ENCODE assay signal across 17 cellular contexts in genomic region chr5:168171901-168172717, GRCh38.
"Had no signal": no experiment of that assay in that cellular context is flagged by ENCODE, and none has a peak within 500 bp of the region (broad histone marks: within the 10 kb centered on the region; RNA-seq: fewer than 3 reads in every experiment).

No MANE protein-coding gene starts in this region.

- DNase-seq: activated CD4-positive, alpha-beta memory T cell treated with anti-CD3 and anti-CD28 coated beads, Interleukin-2, amount 10 ng/mL, durations not matched to agents 7 days and 5 days; activated CD4-positive, alpha-beta T cell treated with anti-CD3 and anti-CD28 coated beads for 36 hours; activated effector memory CD4-positive, alpha-beta T cell treated with anti-CD3 and anti-CD28 coated beads, Interleukin-2, amount 50 U/mL, for 16 hours; activated T-cell treated with anti-CD3 and anti-CD28 coated beads, Interleukin-2, amount 50 U/mL, for 48 hours; central memory CD4-positive, alpha-beta T cell; colonic mucosa; kidney glomerular epithelial cell; stimulated activated CD4-positive, alpha-beta T cell treated with anti-CD3 and anti-CD28 coated beads, Interleukin-4, amount 100 ng/mL, for 4 hours; stimulated activated CD8-positive, alpha-beta memory T cell treated with anti-CD3 and anti-CD28 coated beads, Interleukin-4, amount 100 ng/mL, for 48 hours; stimulated activated naive CD4-positive, alpha-beta T cell treated with Interleukin-2 at 50 U/mL for 16 hours had no signal

- H3K4me2 ChIP-seq: smooth muscle cell had no signal

- H3K27ac ChIP-seq: colonic mucosa, parathyroid adenoma, testis had no signal

- H3K27me3 ChIP-seq: colonic mucosa, testis had no signal

- H3K36me3 ChIP-seq: colonic mucosa had no signal

- H2AFZ ChIP-seq: parathyroid adenoma had no signal

- FAIRE-seq: endometrium had no signal

- H3K9me3 ChIP-seq: colonic mucosa, testis had no signal

- ATAC-seq: activated CD4-positive, alpha-beta T cell treated with anti-CD3 and anti-CD28 coated beads for 36 hours; activated naive CD4-positive, alpha-beta T cell treated with anti-CD3 and anti-CD28 coated beads, Interleukin-2, amount 50 U/mL, for 72 hours; esophagus mucosa had no signal

- H3K4me3 ChIP-seq: colonic mucosa, lung, smooth muscle cell, testis had no signal

- H3K4me1 ChIP-seq: colonic mucosa, parathyroid adenoma had no signal

- H3K9ac ChIP-seq: parathyroid adenoma had no signal
